ENCODE assay signal across 8 cellular contexts in the genomic region with DNA sequence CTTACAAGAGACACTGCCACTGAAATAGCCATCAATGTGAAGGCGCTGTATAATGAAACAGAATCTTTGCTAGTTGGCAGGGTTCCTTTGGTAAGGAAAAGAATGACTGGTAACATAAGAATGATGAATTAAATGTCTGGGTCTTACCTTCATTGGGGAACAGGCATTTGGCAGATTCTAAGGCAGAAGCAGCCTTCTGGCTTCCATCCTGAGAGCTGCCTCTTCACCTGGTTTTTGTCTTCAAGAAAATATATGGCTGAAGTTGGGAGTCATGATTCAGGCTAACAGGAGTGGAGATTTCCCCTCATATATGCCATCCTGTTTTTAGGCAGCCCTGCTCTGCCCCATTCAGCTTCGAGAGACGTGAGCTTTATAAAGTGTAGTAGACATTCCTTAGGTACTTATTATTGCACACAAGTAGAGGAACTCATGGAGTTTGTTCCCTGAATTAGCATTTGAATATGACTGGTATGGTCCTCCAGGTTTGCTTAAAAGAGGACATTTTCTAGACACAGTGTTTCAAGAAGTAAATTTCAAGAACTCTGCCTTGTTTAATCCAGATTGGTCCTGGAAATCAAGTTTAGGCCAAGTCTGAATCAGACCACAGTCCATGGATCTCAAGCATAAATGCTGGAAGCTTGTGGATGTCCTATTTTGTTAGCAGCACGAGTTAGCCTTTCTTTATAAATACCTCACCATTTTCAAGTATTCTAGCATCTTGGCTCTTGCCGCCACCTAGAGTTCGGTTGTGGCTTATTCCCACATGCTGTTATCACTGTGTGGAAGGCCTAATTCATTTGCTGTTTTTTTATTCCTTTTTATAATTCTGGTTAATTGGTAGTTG. TPM values are rescaled to one million over a fixed set of nuclear protein-coding genes. Genes with fewer than 3 reads are reported as not detected.
DNase-seq lines count a peak whose midpoint lies in the region; ATAC-seq and TF ChIP-seq lines count a peak whose summit lies in the region.

No MANE protein-coding gene starts in this region.

- TF ChIP-seq POLR2A in transverse colon (IDR thresholded peaks at IDR 0.05): no peak

- no peak overlapping the region for H3K4me2 ChIP-seq in KMS-11

- H3K27me3 ChIP-seq in KMS-11 (ENCODE audit: insufficient read depth, low read depth): no peaks in the 10 kb centered on the region
- H3K27me3 ChIP-seq in transverse colon: no peaks in the 10 kb centered on the region

- no peaks in the 10 kb centered on the region for H3K9me3 ChIP-seq in transverse colon

- H3K79me2 ChIP-seq in KMS-11 (ENCODE audit: insufficient read depth, low read depth): no peaks in the 10 kb centered on the region

- H2AFZ ChIP-seq in KMS-11 (ENCODE audit: low read depth): no peak overlapping the region

- DNase-seq in NCI-H2196 (lab: John Stamatoyannopoulos, UW; ENCODE audit: unreplicated experiment): peak; percentile 7
- no peak for DNase-seq in NCI-H2196 treated with DMSO at 0.1 percent for 48 hours (lab: John Stamatoyannopoulos, UW; ENCODE audit: unreplicated experiment)
- peak; percentile 9 for DNase-seq in glomerular endothelial cell (ENCODE audit: extremely low read depth, low read depth, low spot score)
- DNase-seq in transverse colon: no peak
- DNase-seq in GM19240 (ENCODE audit: insufficient read length, low spot score): no peak

- H3K4me1 ChIP-seq in KMS-11 (ENCODE audit: low read depth, poor library complexity, severe bottlenecking): no peaks in the 10 kb centered on the region
- H3K4me1 ChIP-seq in transverse colon: no peaks in the 10 kb centered on the region

- H3K9ac ChIP-seq in KMS-11: no peak overlapping the region

- 73 to 80% methylated on average over 4 to 6 of the region's 6 CpGs for WGBS in transverse colon (ENCODE audit: low coverage in 1 of 2), 2 donors

- in situ Hi-C loops in transverse colon (cut with MboI; ENCODE audit: low pct_ligation_motif_present in 1 of 4, low pct_unique_long_range_greater_than_20kb in 1 of 4, low sequenced_read_pairs in 3 of 4): no loop called here

- no peaks in the 10 kb centered on the region for H3K36me3 ChIP-seq in KMS-11 (ENCODE audit: insufficient read depth)
- peaks cover 0 to 44% (median 13%) of the 10 kb centered on the region in 4 donors for H3K36me3 ChIP-seq in transverse colon

- TF ChIP-seq EP300 in transverse colon (IDR thresholded peaks at IDR 0.05; ENCODE audit: low read depth): no peak

- H4K20me1 ChIP-seq in KMS-11 (ENCODE audit: insufficient read depth): no peaks in the 10 kb centered on the region

- H3K27ac ChIP-seq in KMS-11 (no peak overlapping the region), VCaP (0 out of 2 replicates have a peak overlapping the region, but pooled peaks have one; percentile 11), transverse colon (no peak overlapping the region)

- intact Hi-C loops in transverse colon (cut with DNase I; ENCODE audit: low total_unique reads): no loop called here

- no peak for ATAC-seq in HG02852 (IDR thresholded peaks at IDR 0.05; ENCODE audit: unreplicated experiment)

- peak; percentile 47 for TF ChIP-seq CTCF in KMS-11 (conservative IDR thresholded peaks at IDR 0.05; ENCODE audit: low read depth, low read length)
- TF ChIP-seq CTCF in VCaP (conservative IDR thresholded peaks at IDR 0.05): peak; percentile 91
- peak in 3 of 5 experiments; percentile 13 to 28 (median 27) for TF ChIP-seq CTCF in transverse colon (IDR thresholded peaks at IDR 0.05)

- H3K4me3 ChIP-seq in KMS-11 (IDR thresholded peaks at IDR 0.05; ENCODE audit: insufficient read depth, low read depth, low read length) (no peak overlapping the region), transverse colon (no peak overlapping the region)

RNA-seq across cellular contexts. Expression of gene AKAP11, which starts 56.2 kb away (rescaled TPM):
- 20.5 and 23.2 TPM in 2 replicates for total RNA-seq in glomerular endothelial cell
- 10 to 100 TPM; 15.0 to 34.6 (median 26.5) TPM for total RNA-seq in transverse colon

Comparison
In these comparisons a context has a peak if more than half of its experiments do, and no peak if none do; other contexts are left out.
1. DNase-seq: peak in NCI-H2196 (single experiment) and glomerular endothelial cell (single experiment); none in NCI-H2196 treated with DMSO at 0.1 percent for 48 hours (single experiment), transverse colon (single experiment) and GM19240 (single experiment).
2. CTCF ChIP-seq: peak in every context shown above with its lines; median percentile 91 in VCaP; 47 in KMS-11; 27 in transverse colon.